Comparison of ENCODE assay signal across 23 cellular contexts in the genomic region with DNA sequence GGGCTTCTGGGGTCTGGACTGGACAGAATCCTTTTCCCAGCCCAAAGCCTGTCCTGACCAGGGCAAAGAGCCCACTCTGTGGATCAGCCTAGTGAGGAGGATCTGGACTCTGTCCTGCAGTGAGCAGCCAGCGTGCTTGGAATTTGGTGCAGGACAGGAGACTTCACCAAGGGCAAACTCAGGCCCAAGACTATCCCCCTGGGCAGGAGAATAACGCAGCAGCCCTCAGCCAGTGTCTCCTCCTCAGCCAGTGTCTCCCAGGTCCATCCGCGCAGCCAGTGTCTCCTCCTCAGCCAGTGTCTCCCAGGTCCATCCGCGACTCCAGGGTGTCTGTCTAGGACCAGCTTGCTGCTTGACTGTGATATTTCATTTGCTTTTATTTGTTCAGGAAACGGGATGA.
DNase-seq lines count a peak whose midpoint lies in the region; ATAC-seq and TF ChIP-seq lines count a peak whose summit lies in the region.
"Had no signal": no experiment of that assay in that cellular context is flagged by ENCODE, and none has a peak within 500 bp of the region (broad histone marks: within the 10 kb centered on the region; RNA-seq: fewer than 3 reads in every experiment).

No MANE protein-coding gene starts in this region.

- H3F3A ChIP-seq in DOHH2 (ENCODE audit: control insufficient read depth, insufficient read depth) (peaks cover 47% of the 10 kb centered on the region), SU-DHL-6 (ENCODE audit: insufficient read depth) (peaks cover 31% of the 10 kb centered on the region)

- H3K9ac ChIP-seq in SU-DHL-6 (ENCODE audit: low read length), result no peak overlapping the region
- H3K9ac ChIP-seq: KMS-11, parathyroid adenoma had no signal

- H2AFZ ChIP-seq in SU-DHL-6 (ENCODE audit: low read depth, low read length, severe bottlenecking), result no peak overlapping the region
- H2AFZ ChIP-seq: parathyroid adenoma had no signal

- H3K9me3 ChIP-seq in DOHH2 (ENCODE audit: control insufficient read depth, insufficient read depth, low read length) (no peaks in the 10 kb centered on the region), SU-DHL-6 (ENCODE audit: insufficient read depth, low read length) (no peaks in the 10 kb centered on the region)
- H3K9me3 ChIP-seq: HAP-1, SJCRH30 had no signal

- DNase-seq in activated CD4-positive, CD25-positive, alpha-beta regulatory T cell treated with anti-CD3 and anti-CD28 coated beads, Interleukin-2, amount 50 U/mL, for 72 hours, result peak; percentile 11
- DNase-seq in activated CD4-positive, CD25-positive, alpha-beta regulatory T cell (lab: John Stamatoyannopoulos, UW), result no peak
- DNase-seq in mesenteric fat pad (ENCODE audit: low spot score), result peak; percentile 64
- DNase-seq in SW480 (ENCODE audit: low spot score), result no peak
- DNase-seq: CD4-positive, alpha-beta memory T cell; EL; MV-4-11; NCI-H1436 treated with DMSO at 0.1 percent for 48 hours; NCI-H2107; NCI-H446; NCI-H748 treated with DMSO at 0.1 percent for 48 hours; SJCRH30; small intestine; stimulated activated naive CD4-positive, alpha-beta T cell treated with Interleukin-2 at 50 U/mL for 16 hours; T-cell had no signal

- H3K4me1 ChIP-seq in DOHH2 (ENCODE audit: control insufficient read depth, low read length), result peaks cover 96% of the 10 kb centered on the region
- H3K4me1 ChIP-seq: HAP-1, parathyroid adenoma, SJCRH30 had no signal

- no peaks in the 10 kb centered on the region for H3K9me2 ChIP-seq in DOHH2 (replicated peaks; ENCODE audit: control insufficient read depth, low read length)
- no peaks in the 10 kb centered on the region for H3K9me2 ChIP-seq in SU-DHL-6 (replicated peaks; ENCODE audit: insufficient read depth, low read length)

- H3K36me3 ChIP-seq in DOHH2 (ENCODE audit: control insufficient read depth, low read length) (peaks cover 10% of the 10 kb centered on the region; the same call in 1 of the 2 replicates), SU-DHL-6 (ENCODE audit: low read length) (no peaks in the 10 kb centered on the region)
- H3K36me3 ChIP-seq: HAP-1, SJCRH30 had no signal

- no peaks in the 10 kb centered on the region for H4K20me1 ChIP-seq in DOHH2 (ENCODE audit: control insufficient read depth, insufficient read depth, low read depth, low read length)
- no peaks in the 10 kb centered on the region for H4K20me1 ChIP-seq in SU-DHL-6 (ENCODE audit: low read depth, low read length)

- H3K4me2 ChIP-seq in DOHH2 (ENCODE audit: low read length), result peak overlapping the region; percentile 95
- no peak overlapping the region for H3K4me2 ChIP-seq in SU-DHL-6 (ENCODE audit: low read depth, low read length, poor library complexity, severe bottlenecking)
- H3K4me2 ChIP-seq: KMS-11 had no signal

- H3K4me3 ChIP-seq in DOHH2 (ENCODE audit: low read length), result peak overlapping the region; percentile 78
- no peak overlapping the region for H3K4me3 ChIP-seq in SU-DHL-6 (ENCODE audit: insufficient read depth, low read length, poor library complexity, severe bottlenecking)
- H3K4me3 ChIP-seq: HAP-1, SJCRH30 had no signal

- H3K27me3 ChIP-seq in DOHH2 (ENCODE audit: control insufficient read depth, low read length), result no peaks in the 10 kb centered on the region
- H3K27me3 ChIP-seq in SU-DHL-6 (ENCODE audit: low read length), result no peaks in the 10 kb centered on the region

- TF ChIP-seq CTCF in DOHH2 (IDR thresholded peaks at IDR 0.05; ENCODE audit: low read depth, low read length, poor library complexity, severe bottlenecking) (no peak), SU-DHL-6 (IDR thresholded peaks at IDR 0.05; ENCODE audit: insufficient read depth, low read length, poor library complexity, severe bottlenecking) (no peak)

- peak overlapping the region; percentile 98 for H3K27ac ChIP-seq in DOHH2 (ENCODE audit: low read depth, low read length)
- peak overlapping the region; percentile 99 for H3K27ac ChIP-seq in SU-DHL-6 (ENCODE audit: low read depth, low read length)
- H3K27ac ChIP-seq: 22Rv1, KMS-11, parathyroid adenoma, SJCRH30 had no signal

- H3K79me2 ChIP-seq in DOHH2 (ENCODE audit: control insufficient read depth, low read length) (peaks cover 15% of the 10 kb centered on the region), SU-DHL-6 (ENCODE audit: insufficient read depth, low read length) (no peaks in the 10 kb centered on the region)
- H3K79me2 ChIP-seq: parathyroid adenoma had no signal

- no peak for ATAC-seq in GM21619 (IDR thresholded peaks at IDR 0.05; ENCODE audit: unreplicated experiment)
- no peak for ATAC-seq in GM18861 (IDR thresholded peaks at IDR 0.05; ENCODE audit: unreplicated experiment)
- ATAC-seq: T-cell had no signal

Comparison
In these comparisons a context has a peak if more than half of its experiments do, and no peak if none do; other contexts are left out.
1. DNase-seq: peak in activated CD4-positive, CD25-positive, alpha-beta regulatory T cell treated with anti-CD3 and anti-CD28 coated beads, Interleukin-2, amount 50 U/mL, for 72 hours (single experiment) and mesenteric fat pad (single experiment); none in activated CD4-positive, CD25-positive, alpha-beta regulatory T cell (0 of 4) and SW480 (single experiment).